Comparison of ENCODE assay signal across 8 cellular contexts in genomic region chr11:62554377-62554776, GRCh38. TPM values are rescaled to one million over a fixed set of nuclear protein-coding genes. Genes with fewer than 3 reads are reported as not detected.
A peak's percentile ranks its signal among the peaks of the same experiment; 100 is the strongest.
DNase-seq lines count a peak whose midpoint lies in the region; ATAC-seq, FAIRE-seq and TF ChIP-seq lines count a peak whose summit lies in the region.

No MANE protein-coding gene starts in this region.

- peaks cover 7% of the 10 kb centered on the region for H3K79me2 ChIP-seq in ACC112 (ENCODE audit: control insufficient read depth, insufficient read depth, low read length, unreplicated experiment)

- H4K5ac ChIP-seq in IMR-90 (ENCODE audit: low read depth, low read length) = peak overlapping the region; percentile 57

- no peak overlapping the region for H2AFZ ChIP-seq in ACC112 (ENCODE audit: low read length, unreplicated experiment)
- H2AFZ ChIP-seq in IMR-90 (replicated peaks; ENCODE audit: low read length, poor library complexity) = peak overlapping the region; percentile 68

- peaks cover 61 to 81% (median 79%) of the 10 kb centered on the region in 3 donors for H3K4me1 Mint-ChIP-seq in naive B cell

- peak overlapping the region; percentile 99 for H2BK20ac ChIP-seq in IMR-90 (ENCODE audit: low read depth, low read length)

- H3K9me3 Mint-ChIP-seq in naive B cell = no peaks in the 10 kb centered on the region

- TF ChIP-seq RAD21 in IMR-90 (IDR thresholded peaks at IDR 0.05; ENCODE audit: low read length) = no peak

- POLR2A ChIA-PET in IMR-90 (lab: Charles Lee; ENCODE audit: unreplicated experiment) = interaction anchor here (2.0 kb wide), 1 partner anchor 11 kb away, joined by 16 read pairs; no protein-coding TSS in a partner anchor

- H4K20me1 ChIP-seq in IMR-90 (ENCODE audit: insufficient read depth, low read length) = peaks cover 21% of the 10 kb centered on the region

- DNase-seq in IMR-90 (no peak), breast epithelium (ENCODE audit: low spot score in 2 of 2) (no peak), naive B cell (no peak), NOMO-1 treated with DMSO at 0.1 percent for 48 hours (lab: John Stamatoyannopoulos, UW; ENCODE audit: unreplicated experiment) (no peak), RCC 7860 (ENCODE audit: low spot score) (no peak), omental fat pad (ENCODE audit: low spot score) (no peak)

- WGBS in IMR-90 (ENCODE audit: extremely low coverage in 2 of 2, insufficient read length in 1 of 2), 2 experiments = no CpG with 5 or more reads among the region's 2 CpGs

- H2BK15ac ChIP-seq in IMR-90 (ENCODE audit: low read depth, low read length) = peak overlapping the region; percentile 92

- peaks cover 0 to 4% (median 0%) of the 10 kb centered on the region in 3 donors for H3K27me3 Mint-ChIP-seq in naive B cell

- CTCF ChIA-PET in IMR-90 (lab: Yijun Ruan, JAX) = interaction anchor here (3.1 kb wide), 1 partner anchor 11 kb away, joined by 23 read pairs; no protein-coding TSS in a partner anchor

- H3K4ac ChIP-seq in IMR-90 (ENCODE audit: low read depth, low read length) = peak overlapping the region; percentile 98

- H3K23ac ChIP-seq in IMR-90 (ENCODE audit: low read depth, low read length) = peak overlapping the region; percentile 100

- peak overlapping the region; percentile 96 for H2AK9ac ChIP-seq in IMR-90 (replicated peaks; ENCODE audit: low read depth, low read length, poor library complexity)

- H3K4me2 ChIP-seq in IMR-90 (ENCODE audit: low read depth, low read length) = peak overlapping the region; percentile 93

- TF ChIP-seq CTCF in IMR-90 (conservative IDR thresholded peaks at IDR 0.05; ENCODE audit: low read depth, low read length) = no peak
- no peak for TF ChIP-seq CTCF in breast epithelium (IDR thresholded peaks at IDR 0.05)
- TF ChIP-seq CTCF in omental fat pad (IDR thresholded peaks at IDR 0.05) = no peak

- peaks cover 27% of the 10 kb centered on the region for H3K9me1 ChIP-seq in IMR-90 (ENCODE audit: insufficient read depth, low read length)

- H4K91ac ChIP-seq in IMR-90 (ENCODE audit: insufficient read depth, low read depth, low read length) = peak overlapping the region; percentile 99

- in situ Hi-C loops in IMR-90 (cut with MboI; ENCODE audit: low sequenced_read_pairs) = loop anchor here (5.0 kb wide), 1 partner anchor 132 kb away; no protein-coding TSS in a partner anchor

- H3K4me1 ChIP-seq in ACC112 (ENCODE audit: control insufficient read depth, insufficient read depth, low read length, unreplicated experiment) (peaks cover 70% of the 10 kb centered on the region), IMR-90 (ENCODE audit: control insufficient read depth, insufficient read depth, low read length) (peaks cover 38% of the 10 kb centered on the region), breast epithelium (peaks cover 39 to 56% of the 10 kb centered on the region in 2 donors)

- H3K36me3 Mint-ChIP-seq in naive B cell = peaks cover 0 to 4% of the 10 kb centered on the region in 2 donors

- TF ChIP-seq POLR2A in IMR-90 (IDR thresholded peaks at IDR 0.05; ENCODE audit: low read depth, low read length) (no peak), breast epithelium (IDR thresholded peaks at IDR 0.05) (no peak)

- intact Hi-C loops in IMR-90 (cut with micrococcal nuclease) (no loop called here), breast epithelium (cut with DNase I; ENCODE audit: low total_unique reads) (loop anchor here (5.0 kb wide), 1 partner anchor 1643 kb away; no protein-coding TSS in a partner anchor)

- H3K27ac ChIP-seq in ACC112 (ENCODE audit: low read depth, low read length) (peak overlapping the region; percentile 100), IMR-90 (ENCODE audit: insufficient read depth, low read length) (peak overlapping the region; percentile 97), breast epithelium (peak overlapping the region; percentile 96 to 98)

- dilution Hi-C loops in IMR-90 (cut with HindIII; ENCODE audit: low sequenced_read_pairs, unreplicated experiment) = no loop called here

- H3K27ac Mint-ChIP-seq in naive B cell = peak overlapping the region; percentile 99 to 100 (median 99)

- H3K79me1 ChIP-seq in IMR-90 (ENCODE audit: low read depth in 1 of 2, low read length in 2 of 2) = peaks cover 15 to 59% of the 10 kb centered on the region in 2 experiments; a peak in 3 of 4 replicates

- peaks cover 3% of the 10 kb centered on the region for H3K36me3 ChIP-seq in ACC112 (ENCODE audit: insufficient read depth, low read length)
- H3K36me3 ChIP-seq in IMR-90 (ENCODE audit: control insufficient read depth, insufficient read depth, low read length) = peaks cover 11% of the 10 kb centered on the region
- H3K36me3 ChIP-seq in breast epithelium = no peaks in the 10 kb centered on the region

- H3K27me3 ChIP-seq in ACC112 (ENCODE audit: insufficient read depth, low read length) (no peaks in the 10 kb centered on the region), IMR-90 (ENCODE audit: control insufficient read depth, insufficient read depth, low read length) (no peaks in the 10 kb centered on the region), breast epithelium (no peaks in the 10 kb centered on the region)

- no peak for FAIRE-seq in RCC 7860 (lab: Jason Lieb, UNC)

- peak overlapping the region; percentile 93 to 99 for H4K8ac ChIP-seq in IMR-90 (ENCODE audit: low read depth in 2 of 2, low read length in 2 of 2)

- peak overlapping the region; percentile 99 for H2AK5ac ChIP-seq in IMR-90 (ENCODE audit: low read depth, low read length)

- H3K18ac ChIP-seq in IMR-90 (ENCODE audit: low read depth, low read length) = peak overlapping the region; percentile 93

- peak overlapping the region; percentile 99 for H2BK120ac ChIP-seq in IMR-90 (ENCODE audit: low read depth, low read length)

- H3K9me3 ChIP-seq in IMR-90 (ENCODE audit: control insufficient read depth, insufficient read depth, low read length) = no peaks in the 10 kb centered on the region
- H3K9me3 ChIP-seq in breast epithelium = no peaks in the 10 kb centered on the region

- H2BK5ac ChIP-seq in IMR-90 (ENCODE audit: low read depth, low read length, poor library complexity, severe bottlenecking) = peak overlapping the region; percentile 99

- no TSS peak for BruUV-seq in IMR-90 (replicated peaks; lab: Mats Ljungman, UMichigan)

- H3K56ac ChIP-seq in IMR-90 (ENCODE audit: extremely low read depth, insufficient read depth, low read length) = peak overlapping the region; percentile 99

- H3K4me3 Mint-ChIP-seq in naive B cell = peak overlapping the region in 7 of 8 donors; percentile 8 to 87 (median 81)

- ATAC-seq in IMR-90 (ENCODE audit: low read depth) (no peak), naive B cell (ENCODE audit: low read depth in 2 of 2) (no peak), omental fat pad (ENCODE audit: low FRiP score) (no peak), HG02870 (IDR thresholded peaks at IDR 0.05; ENCODE audit: unreplicated experiment) (no peak)

- H3K4me3 ChIP-seq in ACC112 (ENCODE audit: low read depth, low read length) (peak overlapping the region; percentile 76), IMR-90 (ENCODE audit: insufficient read depth, low read depth, low read length) (no peak overlapping the region), breast epithelium (peak overlapping the region in 1 of 3 donors; percentile 56)

- H3K9ac ChIP-seq in IMR-90 (ENCODE audit: low read depth, low read length) = peak overlapping the region; percentile 66; the same call in 1 of the 2 replicates

- peak overlapping the region; percentile 97 for H3K14ac ChIP-seq in IMR-90 (replicated peaks; ENCODE audit: low read depth, low read length)

TF ChIP-seq in IMR-90, 13 proteins besides CTCF, POLR2A, EP300 and RAD21 (continues in another document):
- no peak for TF ChIP-seq BHLHE40 (IDR thresholded peaks at IDR 0.05; ENCODE audit: low read depth, low read length)

RNA-seq across cellular contexts. Expression of gene AHNAK, which starts 7.8 kb away (rescaled TPM):
- total RNA-seq in IMR-90 (2012; rRNA removed) = 695 and 735 TPM in 2 replicates
- 80.7 and 95.1 TPM in 2 replicates for polyA plus RNA-seq in IMR-90 (2012; rRNA removed)
- 22.8 and 36.6 TPM in 2 replicates for polyA plus RNA-seq in IMR-90 (2012; cell fraction: cytosol; rRNA removed)
- 45.0 and 186 TPM in 2 replicates for polyA plus RNA-seq in IMR-90 (2012; cell fraction: nucleus; rRNA removed; ENCODE audit: low replicate concordance)
- 1,000 to 10,000 TPM in 2 of 3 donors, 100 to 1,000 TPM in 1; 636 to 1,393 (median 1,040) TPM for total RNA-seq in breast epithelium
- polyA plus RNA-seq in naive B cell (ENCODE audit: low read depth in 6 of 6) = 10 to 100 TPM in 5 of 6 donors, 1 to 10 TPM in 1; 2.0 to 45.3 (median 15.9) TPM
- total RNA-seq in omental fat pad = 1,000 to 10,000 TPM in 3 of 4 donors, 100 to 1,000 TPM in 1; 874 to 1,336 (median 1,047) TPM

RNA-seq across cellular contexts. Expression of gene EEF1G, which starts 19.3 kb away (rescaled TPM):
- total RNA-seq in IMR-90 (2012; rRNA removed) = 1,598 and 1,857 TPM in 2 replicates
- polyA plus RNA-seq in IMR-90 (2012; rRNA removed) = 1,684 and 1,697 TPM in 2 replicates
- polyA plus RNA-seq in IMR-90 (2012; cell fraction: cytosol; rRNA removed) = 1,447 and 1,704 TPM in 2 replicates
- 506 and 710 TPM in 2 replicates for polyA plus RNA-seq in IMR-90 (2012; cell fraction: nucleus; rRNA removed; ENCODE audit: low replicate concordance)
- total RNA-seq in breast epithelium = 1,000 to 10,000 TPM; 1,312 to 1,961 (median 1,794) TPM
- polyA plus RNA-seq in naive B cell (ENCODE audit: low read depth in 6 of 6) = 1,000 to 10,000 TPM; 1,313 to 1,862 (median 1,450) TPM
- 1,000 to 10,000 TPM; 1,194 to 1,561 (median 1,267) TPM for total RNA-seq in omental fat pad

RNA-seq across cellular contexts. Expression of gene TUT1, which starts 36.9 kb away (rescaled TPM):
- total RNA-seq in IMR-90 (2012; rRNA removed) (3.3 and 4.3 TPM in 2 replicates), breast epithelium (10 to 100 TPM in 2 of 3 donors, 1 to 10 TPM in 1; 7.7 to 12.1 (median 10.7) TPM), omental fat pad (10 to 100 TPM in 3 of 4 donors, 1 to 10 TPM in 1; 7.9 to 11.0 (median 10.5) TPM)
- polyA plus RNA-seq in IMR-90 (2012; rRNA removed) (10.1 TPM in 2 replicates), naive B cell (ENCODE audit: low read depth in 6 of 6) (10 to 100 TPM; 12.7 to 20.8 (median 16.2) TPM)
- polyA plus RNA-seq in IMR-90 (2012; cell fraction: cytosol; rRNA removed) = 8.4 and 9.3 TPM in 2 replicates
- polyA plus RNA-seq in IMR-90 (2012; cell fraction: nucleus; rRNA removed; ENCODE audit: low replicate concordance) = 42.6 and 48.7 TPM in 2 replicates

RNA-seq across cellular contexts. Expression of gene MTA2, which starts 47.3 kb away (rescaled TPM):
- total RNA-seq in IMR-90 (2012; rRNA removed) (126 and 136 TPM in 2 replicates), breast epithelium (10 to 100 TPM; 61.3 to 92.8 (median 85.5) TPM), omental fat pad (100 to 1,000 TPM in 2 of 4 donors, 10 to 100 TPM in 2; 77.1 to 172 (median 89.6) TPM)
- polyA plus RNA-seq in IMR-90 (2012; rRNA removed) (28.0 and 34.8 TPM in 2 replicates), naive B cell (ENCODE audit: low read depth in 6 of 6) (10 to 100 TPM in 5 of 6 donors, 1 to 10 TPM in 1; 3.4 to 27.5 (median 17.8) TPM)
- 14.4 and 18.0 TPM in 2 replicates for polyA plus RNA-seq in IMR-90 (2012; cell fraction: cytosol; rRNA removed)
- polyA plus RNA-seq in IMR-90 (2012; cell fraction: nucleus; rRNA removed; ENCODE audit: low replicate concordance) = 35.6 and 60.7 TPM in 2 replicates

RNA-seq across cellular contexts. Expression of gene EML3, which starts 58.2 kb away (rescaled TPM):
- total RNA-seq in IMR-90 (2012; rRNA removed) = 4.4 and 5.0 TPM in 2 replicates
- polyA plus RNA-seq in IMR-90 (2012; rRNA removed) = 24.7 and 26.1 TPM in 2 replicates
- 13.6 and 18.0 TPM in 2 replicates for polyA plus RNA-seq in IMR-90 (2012; cell fraction: cytosol; rRNA removed)
- polyA plus RNA-seq in IMR-90 (2012; cell fraction: nucleus; rRNA removed; ENCODE audit: low replicate concordance) = 158 and 257 TPM in 2 replicates
- total RNA-seq in breast epithelium = 10 to 100 TPM; 34.7 to 58.7 (median 35.7) TPM
- 10 to 100 TPM in 5 of 6 donors, 1 to 10 TPM in 1; 9.7 to 15.5 (median 12.5) TPM for polyA plus RNA-seq in naive B cell (ENCODE audit: low read depth in 6 of 6)
- 10 to 100 TPM; 40.7 to 68.6 (median 52.0) TPM for total RNA-seq in omental fat pad
